Comparison of ENCODE assay signal across 11 cellular contexts in genomic region chr18:35392375-35392774, GRCh38.
"Had no signal": no experiment of that assay in that cellular context is flagged by ENCODE, and none has a peak within 500 bp of the region (broad histone marks: within the 10 kb centered on the region; RNA-seq: fewer than 3 reads in every experiment).

No MANE protein-coding gene starts in this region.

- H3K9me3 ChIP-seq: HAP-1 had no signal

- ATAC-seq: GM23338, HCT116 had no signal

- H3K4me1 ChIP-seq: HAP-1 had no signal

- H3K27ac ChIP-seq: GM23248 had no signal

- DNase-seq: GM23248, GOT3, H7, H9, HCEC 1CT, HFFc6 had no signal

- H3K36me3 ChIP-seq: HAP-1 had no signal

- H3K4me3 ChIP-seq: GM23248, GM23338, HAP-1 had no signal

- H3K4me2 ChIP-seq: GM23338 had no signal

- H3K9ac ChIP-seq: GM23248 had no signal

- H2AFZ ChIP-seq: GM23248, GM23338 had no signal

- FAIRE-seq: H1, H54 had no signal
